ENCODE assay signal across 8 cellular contexts in genomic region chr6:119506631-119507174, GRCh38.
"Had no signal": no experiment of that assay in that cellular context is flagged by ENCODE, and none has a peak within 500 bp of the region (broad histone marks: within the 10 kb centered on the region; RNA-seq: fewer than 3 reads in every experiment).

No MANE protein-coding gene starts in this region.

- FAIRE-seq: G401.6, GM12878, GM12891, GM12892, GM18507, GM19239 had no signal

- DNase-seq: GDM1, GF-D8 had no signal
